In genomic region chr17:5286846-5287245, GRCh38 we compare ENCODE assay signal across 2 cellular contexts.
A peak's percentile ranks its signal among the peaks of the same experiment; 100 is the strongest.
TF ChIP-seq lines count a peak whose summit lies in the region.

No MANE protein-coding gene starts in this region.

TF ChIP-seq in HEK293, 187 proteins besides CTCF, POLR2A, EP300 and RAD21:
- 0 out of 2 replicates have a peak, but pooled peaks have one; percentile 12 for TF ChIP-seq ZNF629 (tag by site-specific recombination; IDR thresholded peaks at IDR 0.05)
- 0 out of 2 replicates have a peak, but pooled peaks have one; percentile 25 for TF ChIP-seq ZBTB17 (tag by site-specific recombination; IDR thresholded peaks at IDR 0.05)
- no peak for TF ChIP-seq ZNF560 (tag by site-specific recombination; IDR thresholded peaks at IDR 0.05; ENCODE audit: borderline replicate concordance)

TF ChIP-seq in SK-N-SH, 30 proteins besides CTCF, POLR2A, EP300 and RAD21:
- TF ChIP-seq MAX (IDR thresholded peaks at IDR 0.05; ENCODE audit: low read depth), result no peak
- TF ChIP-seq MEF2A (IDR thresholded peaks at IDR 0.05; ENCODE audit: borderline replicate concordance, low read depth), result no peak
- no peak for TF ChIP-seq IRF3 (IDR thresholded peaks at IDR 0.05; ENCODE audit: low read depth, low read length)
- TF ChIP-seq RCOR1 (IDR thresholded peaks at IDR 0.05; ENCODE audit: low read length), result no peak
- no peak for TF ChIP-seq JUND (IDR thresholded peaks at IDR 0.05)
- TF ChIP-seq CHD2 (IDR thresholded peaks at IDR 0.05; ENCODE audit: low read length, partially characterized antibody), result no peak
- no peak for TF ChIP-seq RFX5 (IDR thresholded peaks at IDR 0.05; ENCODE audit: low read length)
- TF ChIP-seq RXRA (IDR thresholded peaks at IDR 0.05; ENCODE audit: borderline replicate concordance, low read depth), result no peak
- no peak for TF ChIP-seq POLR2AphosphoS5 (IDR thresholded peaks at IDR 0.05; ENCODE audit: low read depth, low read length)
- no peak for TF ChIP-seq FOXM1 (IDR thresholded peaks at IDR 0.05; ENCODE audit: low read depth)
TF ChIP-seq in SK-N-SH: peak in this region for 0.
